Comparison of ENCODE assay signal across 1 cellular context in genomic region chrX:68389419-68389960, GRCh38.
TF ChIP-seq lines count a peak whose summit lies in the region.

No MANE protein-coding gene starts in this region.

TF ChIP-seq in HEK293, 187 proteins besides CTCF, POLR2A, EP300 and RAD21 (continued from another document):
- peak; percentile 52 for TF ChIP-seq ZNF529 (tag by site-specific recombination; IDR thresholded peaks at IDR 0.05; ENCODE audit: insufficient replicate concordance)
- peak; percentile 97 for TF ChIP-seq ZNF426 (tag by site-specific recombination; IDR thresholded peaks at IDR 0.05)
- peak; percentile 64; the same call in 1 of the 2 replicates for TF ChIP-seq OVOL3 (tag by site-specific recombination; IDR thresholded peaks at IDR 0.05)
- peak; percentile 53 for TF ChIP-seq ZNF341 (tag by site-specific recombination; IDR thresholded peaks at IDR 0.05; ENCODE audit: low read depth)
- TF ChIP-seq ZNF394 (tag by site-specific recombination; IDR thresholded peaks at IDR 0.05; ENCODE audit: borderline replicate concordance): peak; percentile 96
- TF ChIP-seq, protein P1, sequence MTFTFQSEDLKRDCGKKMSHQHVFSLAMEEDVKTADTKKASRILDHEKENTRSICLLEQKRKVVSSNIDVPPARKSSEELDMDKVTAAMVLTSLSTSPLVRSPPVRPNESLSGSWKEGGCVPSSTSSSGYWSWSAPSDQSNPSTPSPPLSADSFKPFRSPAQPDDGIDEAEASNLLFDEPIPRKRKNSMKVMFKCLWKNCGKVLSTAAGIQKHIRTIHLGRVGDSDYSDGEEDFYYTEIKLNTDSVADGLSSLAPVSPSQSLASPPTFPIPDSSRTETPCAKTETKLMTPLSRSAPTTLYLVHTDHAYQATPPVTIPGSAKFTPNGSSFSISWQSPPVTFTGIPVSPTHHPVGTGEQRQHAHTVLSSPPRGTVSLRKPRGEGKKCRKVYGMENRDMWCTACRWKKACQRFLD (tag by site-specific recombination; IDR thresholded peaks at IDR 0.05): peak; percentile 73; the same call in 1 of the 2 replicates
- TF ChIP-seq, protein P2, sequence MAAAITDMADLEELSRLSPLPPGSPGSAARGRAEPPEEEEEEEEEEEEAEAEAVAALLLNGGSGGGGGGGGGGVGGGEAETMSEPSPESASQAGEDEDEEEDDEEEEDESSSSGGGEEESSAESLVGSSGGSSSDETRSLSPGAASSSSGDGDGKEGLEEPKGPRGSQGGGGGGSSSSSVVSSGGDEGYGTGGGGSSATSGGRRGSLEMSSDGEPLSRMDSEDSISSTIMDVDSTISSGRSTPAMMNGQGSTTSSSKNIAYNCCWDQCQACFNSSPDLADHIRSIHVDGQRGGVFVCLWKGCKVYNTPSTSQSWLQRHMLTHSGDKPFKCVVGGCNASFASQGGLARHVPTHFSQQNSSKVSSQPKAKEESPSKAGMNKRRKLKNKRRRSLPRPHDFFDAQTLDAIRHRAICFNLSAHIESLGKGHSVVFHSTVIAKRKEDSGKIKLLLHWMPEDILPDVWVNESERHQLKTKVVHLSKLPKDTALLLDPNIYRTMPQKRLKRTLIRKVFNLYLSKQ (tag by site-specific recombination; IDR thresholded peaks at IDR 0.05; ENCODE audit: borderline replicate concordance): peak; percentile 91; the same call in 1 of the 2 replicates
- peak; percentile 66; the same call in 1 of the 2 replicates for TF ChIP-seq GFI1B (tag by site-specific recombination; IDR thresholded peaks at IDR 0.05)
- peak; percentile 87 for TF ChIP-seq ZBTB1 (tag by site-specific recombination; IDR thresholded peaks at IDR 0.05)
